13 cellular contexts compared by ENCODE assay signal in the genomic region with DNA sequence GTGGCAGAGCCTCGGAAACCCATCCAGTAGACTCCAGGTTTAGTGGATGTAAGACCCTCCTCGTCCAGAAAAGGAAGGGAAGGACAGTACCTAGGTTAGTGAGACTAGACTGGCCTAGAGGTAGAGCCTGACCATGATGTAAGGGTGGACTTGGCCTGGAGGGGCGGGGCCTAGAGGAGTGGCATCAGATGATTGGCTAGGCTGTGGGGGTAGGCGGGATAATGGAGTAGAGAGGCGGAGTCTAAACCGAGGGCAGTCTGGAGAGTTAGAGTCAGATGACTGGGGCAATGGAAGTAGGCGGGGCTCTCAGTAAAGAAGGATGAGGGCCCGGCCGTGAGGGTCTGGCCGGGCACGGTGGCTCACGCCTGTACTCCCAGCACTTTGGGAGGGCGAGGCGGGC.
DNase-seq lines count a peak whose midpoint lies in the region; ATAC-seq and TF ChIP-seq lines count a peak whose summit lies in the region.
"Had no signal": no experiment of that assay in that cellular context is flagged by ENCODE, and none has a peak within 500 bp of the region (broad histone marks: within the 10 kb centered on the region; RNA-seq: fewer than 3 reads in every experiment).

No MANE protein-coding gene starts in this region.

- H3K79me2 ChIP-seq in SK-N-SH (ENCODE audit: insufficient read depth), result peaks cover 21% of the 10 kb centered on the region; the same call in 1 of the 2 replicates

- H3K36me3 ChIP-seq in SK-N-SH (replicated peaks in 1 of 2; ENCODE audit: control insufficient read depth in 1 of 2, insufficient read depth in 2 of 2, low read length in 1 of 2) (peaks cover 8 to 9% of the 10 kb centered on the region in 2 experiments), iPS-18a (ENCODE audit: control insufficient read depth, low read depth, low read length) (no peaks in the 10 kb centered on the region)
- H3K36me3 ChIP-seq: esophagus squamous epithelium, thoracic aorta had no signal

- no peak for TF ChIP-seq EP300 in SK-N-SH (IDR thresholded peaks at IDR 0.05; ENCODE audit: borderline replicate concordance in 1 of 2, low read depth in 1 of 2, low read length in 1 of 2)

- no peak for TF ChIP-seq RAD21 in SK-N-SH (IDR thresholded peaks at IDR 0.05; ENCODE audit: low read length)

- H4K20me1 ChIP-seq in SK-N-SH (ENCODE audit: insufficient read depth), result peaks cover 11% of the 10 kb centered on the region; the same call in 1 of the 2 replicates

- H3F3A ChIP-seq in SK-N-SH (replicated peaks; ENCODE audit: insufficient read depth), result no peaks in the 10 kb centered on the region

- no peak for ATAC-seq in stimulated activated naive CD8-positive, alpha-beta T cell treated with anti-CD3 and anti-CD28 coated beads, Interleukin-15, Interleukin-2, amounts not matched to agents 100 U/mL and 50 U/mL, for 24 hours
- ATAC-seq in HG02588 (IDR thresholded peaks at IDR 0.05; ENCODE audit: unreplicated experiment), result no peak

- H3K4me1 ChIP-seq in SK-N-SH (ENCODE audit: control insufficient read depth in 1 of 2, insufficient read depth in 2 of 2, low read depth in 1 of 2, low read length in 1 of 2), result peaks cover 0 to 29% of the 10 kb centered on the region in 2 experiments; a peak in 1 of 4 replicates
- peaks cover 8% of the 10 kb centered on the region for H3K4me1 ChIP-seq in iPS-18a (ENCODE audit: control insufficient read depth, low read depth, low read length)

- H3K9ac ChIP-seq in SK-N-SH, result no peak overlapping the region
- no peak overlapping the region for H3K9ac ChIP-seq in iPS-18a (ENCODE audit: low read length)

- CTCF ChIA-PET in SK-N-SH (lab: Yijun Ruan, JAX), result no interaction called here

- H3K9me3 ChIP-seq in SK-N-SH, result no peaks in the 10 kb centered on the region
- H3K9me3 ChIP-seq in iPS-18a (ENCODE audit: control insufficient read depth, low read depth, low read length), result no peaks in the 10 kb centered on the region
- H3K9me3 ChIP-seq: esophagus squamous epithelium, thoracic aorta had no signal

- no peak overlapping the region for H2AFZ ChIP-seq in SK-N-SH (ENCODE audit: low read depth)

- WGBS in SK-N-SH (ENCODE audit: low lambda C conversion rate), result 89% methylated on average over 13 of the region's 14 CpGs

- H3K27ac ChIP-seq in SK-N-SH (ENCODE audit: low read depth in 2 of 2, low read length in 1 of 2) (no peak overlapping the region), iPS-18a (ENCODE audit: low read length) (peak overlapping the region; percentile 26)
- H3K27ac ChIP-seq: esophagus squamous epithelium, thoracic aorta had no signal

- H3K4me3 ChIP-seq in SK-N-SH (ENCODE audit: low read depth in 2 of 2, low read length in 1 of 2), result no peak overlapping the region
- H3K4me3 ChIP-seq in iPS-18a (ENCODE audit: low read length), result no peak overlapping the region
- H3K4me3 ChIP-seq: esophagus squamous epithelium, thoracic aorta had no signal

- DNase-seq in CMK (ENCODE audit: low read depth), result peak; percentile 5
- DNase-seq in H4 (ENCODE audit: low spot score), result peak; percentile 13
- peak; percentile 86 for DNase-seq in SK-N-SH
- DNase-seq in stimulated activated naive CD8-positive, alpha-beta T cell treated with anti-CD3 and anti-CD28 coated beads, Interleukin-15, Interleukin-2, amounts not matched to agents 100 U/mL and 50 U/mL, for 24 hours, result no peak
- DNase-seq in KG1 (lab: John Stamatoyannopoulos, UW), result no peak
- DNase-seq in activated effector memory CD4-positive, alpha-beta T cell treated with anti-CD3 and anti-CD28 coated beads, Interleukin-2, amount 50 U/mL, for 16 hours, result no peak
- DNase-seq: esophagus squamous epithelium, GF-D8, NCI-H2081 treated with DMSO at 0.1 percent for 48 hours, T-helper 2 cell had no signal

- POLR2A ChIA-PET in SK-N-SH (lab: Yijun Ruan, JAX), result no interaction called here

- H3K27me3 ChIP-seq in SK-N-SH (ENCODE audit: insufficient read depth), result no peaks in the 10 kb centered on the region
- no peaks in the 10 kb centered on the region for H3K27me3 ChIP-seq in iPS-18a (ENCODE audit: control insufficient read depth, insufficient read depth, low read length)

- H3K9me2 ChIP-seq in SK-N-SH, result no peaks in the 10 kb centered on the region

- no peak overlapping the region for H3K4me2 ChIP-seq in SK-N-SH

- no peak for TF ChIP-seq CTCF in SK-N-SH (IDR thresholded peaks at IDR 0.05)

TF ChIP-seq in SK-N-SH, 30 proteins besides CTCF, POLR2A, EP300 and RAD21:
- TF ChIP-seq, protein P1, sequence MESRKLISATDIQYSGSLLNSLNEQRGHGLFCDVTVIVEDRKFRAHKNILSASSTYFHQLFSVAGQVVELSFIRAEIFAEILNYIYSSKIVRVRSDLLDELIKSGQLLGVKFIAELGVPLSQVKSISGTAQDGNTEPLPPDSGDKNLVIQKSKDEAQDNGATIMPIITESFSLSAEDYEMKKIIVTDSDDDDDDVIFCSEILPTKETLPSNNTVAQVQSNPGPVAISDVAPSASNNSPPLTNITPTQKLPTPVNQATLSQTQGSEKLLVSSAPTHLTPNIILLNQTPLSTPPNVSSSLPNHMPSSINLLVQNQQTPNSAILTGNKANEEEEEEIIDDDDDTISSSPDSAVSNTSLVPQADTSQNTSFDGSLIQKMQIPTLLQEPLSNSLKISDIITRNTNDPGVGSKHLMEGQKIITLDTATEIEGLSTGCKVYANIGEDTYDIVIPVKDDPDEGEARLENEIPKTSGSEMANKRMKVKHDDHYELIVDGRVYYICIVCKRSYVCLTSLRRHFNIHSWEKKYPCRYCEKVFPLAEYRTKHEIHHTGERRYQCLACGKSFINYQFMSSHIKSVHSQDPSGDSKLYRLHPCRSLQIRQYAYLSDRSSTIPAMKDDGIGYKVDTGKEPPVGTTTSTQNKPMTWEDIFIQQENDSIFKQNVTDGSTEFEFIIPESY (IDR thresholded peaks at IDR 0.05; ENCODE audit: borderline replicate concordance, low read depth), result no peak

Comparison
In these comparisons a context has a peak if more than half of its experiments do, and no peak if none do; other contexts are left out.
1. DNase-seq: peak in CMK (single experiment), H4 (single experiment) and SK-N-SH (single experiment); none in stimulated activated naive CD8-positive, alpha-beta T cell treated with anti-CD3 and anti-CD28 coated beads, Interleukin-15, Interleukin-2, amounts not matched to agents 100 U/mL and 50 U/mL, for 24 hours (single experiment), KG1 (single experiment) and activated effector memory CD4-positive, alpha-beta T cell treated with anti-CD3 and anti-CD28 coated beads, Interleukin-2, amount 50 U/mL, for 16 hours (single experiment).